Comparison of ENCODE assay signal across 17 cellular contexts in the genomic region with DNA sequence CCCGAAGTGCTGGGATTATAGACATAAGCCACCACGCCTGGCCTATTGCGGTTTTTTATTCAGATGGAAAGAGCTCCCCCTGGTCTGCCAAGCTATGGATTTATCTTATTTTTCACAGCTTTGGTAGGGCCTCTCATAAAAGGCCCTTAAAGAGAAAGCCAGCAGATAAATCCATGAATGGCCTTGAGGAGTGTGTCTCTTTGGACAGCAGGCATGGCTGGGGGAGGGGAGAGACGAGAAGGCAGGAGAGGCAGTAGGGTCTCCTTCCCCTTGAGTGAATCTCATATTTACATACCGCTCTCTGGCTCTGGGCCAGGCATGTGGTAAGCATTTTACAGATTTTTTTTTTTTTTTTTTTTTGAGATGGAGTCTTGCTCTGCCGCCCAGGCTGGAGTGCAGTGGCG. TPM values are rescaled to one million over a fixed set of nuclear protein-coding genes. Genes with fewer than 3 reads are reported as not detected.
DNase-seq lines count a peak whose midpoint lies in the region; ATAC-seq, FAIRE-seq and TF ChIP-seq lines count a peak whose summit lies in the region.
"Had no signal": no experiment of that assay in that cellular context is flagged by ENCODE, and none has a peak within 500 bp of the region (broad histone marks: within the 10 kb centered on the region; RNA-seq: fewer than 3 reads in every experiment).

No MANE protein-coding gene starts in this region.

- no peaks in the 10 kb centered on the region for H3K9me3 ChIP-seq in spleen
- H3K9me3 ChIP-seq: BLaER1 treated with 17β-estradiol and CSF1 and Interleukin-3, amounts not matched to agents 10 nM and 100 nM had no signal

- H3K27ac ChIP-seq in spleen = no peak overlapping the region
- H3K27ac ChIP-seq: BLaER1 treated with 17β-estradiol and CSF1 and Interleukin-3, amounts not matched to agents 10 nM and 100 nM had no signal

- WGBS in spleen, 5 donors = 84 to 89% (median 87%) methylated on average over 5 to 7 of the region's 7 CpGs

- no peaks in the 10 kb centered on the region for H3K27me3 ChIP-seq in spleen (replicated peaks in 1 of 7)
- H3K27me3 ChIP-seq: BLaER1 treated with 17β-estradiol and CSF1 and Interleukin-3, amounts not matched to agents 10 nM and 100 nM had no signal

- no peak overlapping the region for H3K4me3 ChIP-seq in fibroblast of villous mesenchyme (ENCODE audit: low read depth, low read length)
- no peak overlapping the region for H3K4me3 ChIP-seq in spleen
- H3K4me3 ChIP-seq: BLaER1 treated with 17β-estradiol and CSF1 and Interleukin-3, amounts not matched to agents 10 nM and 100 nM had no signal

- peaks cover 6 to 99% (median 58%) of the 10 kb centered on the region in 6 donors for H3K36me3 ChIP-seq in spleen

- no peak for FAIRE-seq in D721Med (lab: Jason Lieb, UNC)

- DNase-seq in D721Med (ENCODE audit: insufficient read length, low spot score) (no peak), NAMALWA (ENCODE audit: low spot score) (peak; percentile 82), NCI-H510A (lab: John Stamatoyannopoulos, UW) (peak; percentile 50), fibroblast of villous mesenchyme (ENCODE audit: low read depth) (peak; percentile 79), superior temporal gyrus (ENCODE audit: extremely low spot score) (no peak), spleen (no peak), SIG-M5 (lab: John Stamatoyannopoulos, UW) (no peak)
- DNase-seq: activated CD8-positive, alpha-beta T cell treated with anti-CD3 and anti-CD28 coated beads, Interleukin-2, amount 10 ng/mL, durations not matched to agents 7 days and 5 days; activated effector memory CD4-positive, alpha-beta T cell treated with Interleukin-2 at 50 U/mL for 16 hours; endodermal cell had no signal

- intact Hi-C loops in spleen (cut with DNase I; ENCODE audit: low total_unique reads) = no loop called here

- peaks cover 0 to 9% (median 0%) of the 10 kb centered on the region in 6 donors for H3K4me1 ChIP-seq in spleen

- TF ChIP-seq POLR2A in spleen (IDR thresholded peaks at IDR 0.05) = no peak

- TF ChIP-seq CTCF in D721Med (IDR thresholded peaks at IDR 0.05; ENCODE audit: insufficient read depth, missing control alignments) (peak; percentile 43), fibroblast of villous mesenchyme (IDR thresholded peaks at IDR 0.05; ENCODE audit: insufficient read depth, low read depth, low read length) (no peak), spleen (IDR thresholded peaks at IDR 0.05 in 8 of 11, conservative IDR thresholded peaks at IDR 0.05 in 3 of 11) (no peak)

- ATAC-seq in HG02884 (IDR thresholded peaks at IDR 0.05; ENCODE audit: unreplicated experiment) = no peak
- ATAC-seq: activated CD8-positive, alpha-beta T cell treated with anti-CD3 and anti-CD28 coated beads, Interleukin-2, amount 10 ng/mL, durations not matched to agents 7 days and 5 days; Right ventricle myocardium inferior had no signal

RNA-seq across cellular contexts. Expression of a gene that starts 25.2 kb away (rescaled TPM):
- total RNA-seq in fibroblast of villous mesenchyme (14.2 and 16.8 TPM in 2 replicates), spleen (10 to 100 TPM; 17.9 to 45.8 (median 31.3) TPM)
- 10 to 100 TPM in 1 of 3 donors, 1 to 10 TPM in 2; 6.5 to 12.7 (median 6.9) TPM for polyA plus RNA-seq in spleen

RNA-seq across cellular contexts. Expression of a gene that starts 31.1 kb away (rescaled TPM):
- not detected in 2 replicates for total RNA-seq in fibroblast of villous mesenchyme
- 10 to 100 TPM in 6 of 7 donors, 1 to 10 TPM in 1; 8.7 to 22.7 (median 16.4) TPM for total RNA-seq in spleen
- 1 to 10 TPM; 1.9 to 9.0 (median 2.5) TPM for polyA plus RNA-seq in spleen
- total RNA-seq: activated CD8-positive, alpha-beta T cell treated with anti-CD3 and anti-CD28 coated beads, Interleukin-2, amount 10 ng/mL, durations not matched to agents 7 days and 5 days; kidney epithelial cell; NCI-H460; renal cortical epithelial cell had no signal

RNA-seq across cellular contexts. Expression of a gene that starts 46.4 kb away (rescaled TPM):
- total RNA-seq in fibroblast of villous mesenchyme = 0.43 TPM in 1 of 2 replicates, not detected in the other
- total RNA-seq in spleen = under 1 TPM in 1 of 7 donors, not detected in 6; 0.49 TPM
- 1 to 10 TPM in 1 of 3 donors, under 1 TPM in 2; 0.29 to 4.4 (median 0.76) TPM for polyA plus RNA-seq in spleen
- total RNA-seq: activated CD8-positive, alpha-beta T cell treated with anti-CD3 and anti-CD28 coated beads, Interleukin-2, amount 10 ng/mL, durations not matched to agents 7 days and 5 days; glomerular endothelial cell; kidney epithelial cell; NCI-H460; renal cortical epithelial cell had no signal

Comparison
In these comparisons a context has a peak if more than half of its experiments do, and no peak if none do; other contexts are left out.
1. DNase-seq: peak in NAMALWA (single experiment), NCI-H510A (single experiment) and fibroblast of villous mesenchyme (single experiment); none in D721Med (single experiment), superior temporal gyrus (single experiment), spleen (single experiment) and SIG-M5 (single experiment).